In genomic region chr15:64989331-64990167, GRCh38 we compare ENCODE assay signal across 8 cellular contexts. TPM values are rescaled to one million over a fixed set of nuclear protein-coding genes. Genes with fewer than 3 reads are reported as not detected.
A peak's percentile ranks its signal among the peaks of the same experiment; 100 is the strongest.
DNase-seq lines count a peak whose midpoint lies in the region; ATAC-seq and TF ChIP-seq lines count a peak whose summit lies in the region.

Gene SPG21 (minus strand): TSS chr15:64989914. CDS start chr15:64983569, 6,345 bp downstream.

- peak within 1 kb of the TSS; percentile 95 to 99 (median 98) for H3K4me3 Mint-ChIP-seq in IgD-negative memory B cell

- ATAC-seq in GM21576 (IDR thresholded peaks at IDR 0.05; ENCODE audit: unreplicated experiment) = peak; percentile 91

- TF ChIP-seq CTCF in epithelial cell of esophagus (IDR thresholded peaks at IDR 0.05; ENCODE audit: insufficient read depth, low read depth, low read length, missing control alignments) = no peak

- peak within 1 kb of the TSS; percentile 90 for H3K4me3 ChIP-seq in epithelial cell of esophagus (ENCODE audit: low read length)
- peak within 1 kb of the TSS; percentile 94 for H3K4me3 ChIP-seq in mononuclear cell (ENCODE audit: low read length)

- peak within 1 kb of the TSS; percentile 95 to 99 (median 98) for H3K27ac Mint-ChIP-seq in IgD-negative memory B cell

- no peaks in the 10 kb centered on the region for H3K27me3 ChIP-seq in mononuclear cell (ENCODE audit: insufficient read depth, low read length)

- H3K9me3 ChIP-seq in mononuclear cell (ENCODE audit: low read depth, low read length) = no peaks in the 10 kb centered on the region

- H3K9me3 Mint-ChIP-seq in IgD-negative memory B cell = no peaks in the 10 kb centered on the region

- no peaks in the 10 kb centered on the region for H3K36me3 Mint-ChIP-seq in IgD-negative memory B cell

- DNase-seq in DMS114 treated with DMSO at 0.1 percent for 48 hours (lab: John Stamatoyannopoulos, UW; ENCODE audit: unreplicated experiment) (peak; percentile 89), OCI-M1 (lab: John Stamatoyannopoulos, UW) (peak; percentile 97), activated T-cell treated with anti-CD3 and anti-CD28 coated beads for 24 hours (ENCODE audit: low read depth) (peak; percentile 90), epithelial cell of esophagus (ENCODE audit: low read depth) (peak; percentile 90)
- DNase-seq in stimulated activated CD8-positive, alpha-beta memory T cell treated with anti-CD3 and anti-CD28 coated beads, Interleukin-2, amount 100 ng/mL, for 48 hours (ENCODE audit: low read depth in 2 of 2) = peak; percentile 87 to 92

- peaks cover 48% of the 10 kb centered on the region for H3K4me1 ChIP-seq in mononuclear cell (ENCODE audit: insufficient read depth, low read length)

- H3K4me1 Mint-ChIP-seq in IgD-negative memory B cell = peaks cover 35 to 51% (median 37%) of the 10 kb centered on the region in 3 donors

- H3K27me3 Mint-ChIP-seq in IgD-negative memory B cell = no peaks in the 10 kb centered on the region

RNA-seq across cellular contexts. Expression of gene SPG21, which starts in this region (rescaled TPM):
- 137 TPM for polyA plus RNA-seq in IgD-negative memory B cell
- 92.4 TPM for total RNA-seq in mononuclear cell

Comparison
In these comparisons a context has a peak if more than half of its experiments do, and no peak if none do; other contexts are left out.
1. Peak in every context shown above with its lines: DNase-seq, ATAC-seq and H3K4me3 ChIP-seq.